Comparison of ENCODE assay signal across 5 cellular contexts in the genomic region with DNA sequence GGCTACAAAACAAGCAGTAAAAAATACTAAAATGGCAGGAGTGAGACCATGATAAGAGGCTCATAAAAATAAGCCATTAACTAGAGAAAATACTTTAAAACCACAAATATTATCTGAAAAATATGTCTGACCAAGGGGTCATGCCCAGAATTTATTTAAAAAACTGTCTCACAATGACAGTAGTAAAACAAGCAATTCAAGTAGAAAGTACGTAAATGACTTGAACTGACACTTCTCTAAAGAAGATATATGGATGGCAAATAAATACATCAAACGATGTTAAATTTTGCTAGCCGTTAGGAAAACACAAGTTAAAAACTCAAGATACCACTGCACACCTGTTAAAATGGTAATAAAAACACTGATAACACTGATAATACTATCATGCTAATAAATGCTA.
"Had no signal": no experiment of that assay in that cellular context is flagged by ENCODE, and none has a peak within 500 bp of the region (broad histone marks: within the 10 kb centered on the region; RNA-seq: fewer than 3 reads in every experiment).

No MANE protein-coding gene starts in this region.

- H3K36me3 Mint-ChIP-seq: IgD-negative memory B cell had no signal

- DNase-seq: H9, HCEC 1CT, KBM-7 had no signal

- H3K4me3 Mint-ChIP-seq: GM23338, H9, IgD-negative memory B cell had no signal

- H3K4me1 Mint-ChIP-seq: GM23338, H9, IgD-negative memory B cell had no signal

- H3K4me2 ChIP-seq: GM23338 had no signal

- H3K27ac Mint-ChIP-seq: GM23338, H9, IgD-negative memory B cell had no signal

- H3K4me3 ChIP-seq: GM23338 had no signal
